Comparison of ENCODE assay signal across 3 cellular contexts in genomic region chr5:30331534-30331933, GRCh38.
"Had no signal": no experiment of that assay in that cellular context is flagged by ENCODE, and none has a peak within 500 bp of the region (broad histone marks: within the 10 kb centered on the region; RNA-seq: fewer than 3 reads in every experiment).

No MANE protein-coding gene starts in this region.

- ATAC-seq: GM12878 had no signal

- H3K4me3 ChIP-seq: GM12878 had no signal

- DNase-seq: GDM1, GF-D8 had no signal
